In the genomic region with DNA sequence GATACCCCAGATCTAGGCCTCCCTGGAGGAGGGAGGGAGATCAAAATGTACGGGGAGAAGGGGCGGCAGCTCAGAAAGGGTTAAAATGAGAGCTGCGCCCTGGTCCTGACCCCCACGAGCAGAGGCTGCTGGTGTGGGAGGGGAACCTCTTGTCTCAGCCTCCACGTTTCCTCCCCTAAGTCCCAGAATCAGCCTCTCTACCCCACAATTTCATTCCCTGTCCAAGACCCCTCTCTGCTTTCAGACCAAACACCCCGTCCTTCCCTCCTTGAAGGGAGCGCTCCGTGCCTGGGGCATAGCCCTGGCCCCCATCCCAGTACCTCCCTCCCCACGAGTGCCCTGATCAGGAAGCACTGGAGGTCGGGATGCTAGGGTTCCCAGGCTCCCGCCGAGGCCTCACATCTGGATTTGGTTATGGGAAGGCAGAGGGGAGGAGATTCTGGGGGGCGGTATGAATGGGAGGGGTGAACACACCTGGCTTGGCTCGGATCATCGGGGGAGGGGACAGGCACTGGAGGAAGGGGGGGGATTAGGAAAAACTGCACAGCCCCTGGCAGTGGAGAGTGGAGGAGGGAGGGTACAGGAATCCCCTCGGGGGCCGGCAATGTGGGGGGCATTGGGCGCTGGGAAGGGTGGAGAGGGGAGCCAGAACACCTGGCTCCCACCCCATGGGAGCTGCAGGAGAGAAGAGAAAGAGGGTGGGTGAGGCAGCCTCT, we compare ENCODE assay signal across 14 cellular contexts. TPM values are rescaled to one million over a fixed set of nuclear protein-coding genes. Genes with fewer than 3 reads are reported as not detected.
DNase-seq lines count a peak whose midpoint lies in the region; ATAC-seq and TF ChIP-seq lines count a peak whose summit lies in the region.
"Had no signal": no experiment of that assay in that cellular context is flagged by ENCODE, and none has a peak within 500 bp of the region (broad histone marks: within the 10 kb centered on the region; RNA-seq: fewer than 3 reads in every experiment).

No MANE protein-coding gene starts in this region.

- WGBS in heart right ventricle, 2 donors: 48 to 54% methylated on average over 18 of the region's 18 CpGs
- 15 to 29% methylated on average over 9 to 10 of the region's 18 CpGs for WGBS in esophagus squamous epithelium, 2 donors

- no peaks in the 10 kb centered on the region for H3K9me3 Mint-ChIP-seq in nephron progenitor cell
- H3K9me3 Mint-ChIP-seq in activated CD4-positive, alpha-beta T cell treated with anti-CD3 and anti-CD28 coated beads, Interleukin-2, amount 10 ng/mL, durations not matched to agents 7 days and 5 days: no peaks in the 10 kb centered on the region
- H3K9me3 Mint-ChIP-seq: dendritic cell treated with granulocyte-macrophage colony-stimulating factor and Interleukin-4, amounts not matched to agents 40 ng/mL and 50 ng/mL, for 4 days had no signal

- H3K27ac ChIP-seq in heart right ventricle: peak overlapping the region; percentile 49 to 93 (median 86)
- peak overlapping the region; percentile 80 to 95 (median 90) for H3K27ac ChIP-seq in esophagus squamous epithelium
- H3K27ac ChIP-seq: KMS-11 had no signal

- H3K4me3 Mint-ChIP-seq in nephron progenitor cell: peak overlapping the region; percentile 100
- no peak overlapping the region for H3K4me3 Mint-ChIP-seq in activated CD4-positive, alpha-beta T cell treated with anti-CD3 and anti-CD28 coated beads, Interleukin-2, amount 10 ng/mL, durations not matched to agents 7 days and 5 days
- H3K4me3 Mint-ChIP-seq: B cell; dendritic cell treated with granulocyte-macrophage colony-stimulating factor and Interleukin-4, amounts not matched to agents 40 ng/mL and 50 ng/mL, for 4 days had no signal

- TF ChIP-seq POLR2A in esophagus squamous epithelium (IDR thresholded peaks at IDR 0.05): no peak

- peak overlapping the region; percentile 68 for H3K27ac Mint-ChIP-seq in nephron progenitor cell
- H3K27ac Mint-ChIP-seq in activated CD4-positive, alpha-beta T cell treated with anti-CD3 and anti-CD28 coated beads, Interleukin-2, amount 10 ng/mL, durations not matched to agents 7 days and 5 days: no peak overlapping the region
- H3K27ac Mint-ChIP-seq: B cell had no signal

- H3K27me3 ChIP-seq in heart right ventricle: peaks cover 0 to 45% (median 5%) of the 10 kb centered on the region in 7 donors
- H3K27me3 ChIP-seq in esophagus squamous epithelium: peaks cover 0 to 25% (median 0%) of the 10 kb centered on the region in 4 donors

- H3K4me1 ChIP-seq in heart right ventricle: peaks cover 2 to 50% (median 31%) of the 10 kb centered on the region in 9 donors
- H3K4me1 ChIP-seq in esophagus squamous epithelium: peaks cover 21 to 46% (median 24%) of the 10 kb centered on the region in 3 donors

- peaks cover 46% of the 10 kb centered on the region for H3K4me1 Mint-ChIP-seq in nephron progenitor cell
- H3K4me1 Mint-ChIP-seq in activated CD4-positive, alpha-beta T cell treated with anti-CD3 and anti-CD28 coated beads, Interleukin-2, amount 10 ng/mL, durations not matched to agents 7 days and 5 days: peaks cover 21% of the 10 kb centered on the region

- H3K27me3 Mint-ChIP-seq in nephron progenitor cell (ENCODE audit: low read depth, poor library complexity): peaks cover 3% of the 10 kb centered on the region
- H3K27me3 Mint-ChIP-seq in activated CD4-positive, alpha-beta T cell treated with anti-CD3 and anti-CD28 coated beads, Interleukin-2, amount 10 ng/mL, durations not matched to agents 7 days and 5 days: peaks cover 35% of the 10 kb centered on the region

- peaks cover 27% of the 10 kb centered on the region for H3K36me3 Mint-ChIP-seq in nephron progenitor cell (ENCODE audit: low read depth)
- peaks cover 2% of the 10 kb centered on the region for H3K36me3 Mint-ChIP-seq in activated CD4-positive, alpha-beta T cell treated with anti-CD3 and anti-CD28 coated beads, Interleukin-2, amount 10 ng/mL, durations not matched to agents 7 days and 5 days (ENCODE audit: low read depth)

- H3K36me3 ChIP-seq in heart right ventricle (peaks cover 0 to 48% (median 17%) of the 10 kb centered on the region in 9 donors), esophagus squamous epithelium (peaks cover 21 to 47% (median 29%) of the 10 kb centered on the region in 3 donors)

- H3K4me3 ChIP-seq in heart right ventricle (peak overlapping the region in 9 of 10 donors; percentile 65 to 89 (median 74)), esophagus squamous epithelium (peak overlapping the region; percentile 65 to 94 (median 74))

- intact Hi-C loops in heart right ventricle (cut with DNase I) (loop anchor here in 1 of 10 donors (1.0 kb wide), 1 partner anchor 28 kb away; the partner anchor contains the start of gene SLC12A9), left ventricle myocardium superior (cut with micrococcal nuclease) (no loop called here), esophagus squamous epithelium (cut with DNase I) (no loop called here)

- POLR2A ChIA-PET in activated CD4-positive, alpha-beta T cell treated with anti-CD3 and anti-CD28 coated beads, Interleukin-2, amount 10 ng/mL, durations not matched to agents 7 days and 5 days (lab: Charles Lee): no interaction called here

- DNase-seq in heart right ventricle (no peak), left ventricle myocardium superior (no peak), esophagus squamous epithelium (lab: John Stamatoyannopoulos, UW) (no peak), nephron progenitor cell (no peak), HT-29 (ENCODE audit: low spot score) (no peak), SIG-M5 treated with dmso at 0.1 percent for 504 hours (lab: John Stamatoyannopoulos, UW; ENCODE audit: unreplicated experiment) (no peak)
- no peak for DNase-seq in activated CD4-positive, alpha-beta T cell treated with anti-CD3 and anti-CD28 coated beads, Interleukin-2, amount 10 ng/mL, durations not matched to agents 7 days and 5 days
- DNase-seq: NCI-H345, substantia nigra, T-helper 1 cell had no signal

- H3K9me3 ChIP-seq in heart right ventricle (no peaks in the 10 kb centered on the region), esophagus squamous epithelium (no peaks in the 10 kb centered on the region)

- ATAC-seq in heart right ventricle: no peak
- no peak for ATAC-seq in left ventricle myocardium superior
- no peak for ATAC-seq in HG02852 (IDR thresholded peaks at IDR 0.05; ENCODE audit: unreplicated experiment)

- TF ChIP-seq CTCF in heart right ventricle (IDR thresholded peaks at IDR 0.05): no peak
- TF ChIP-seq CTCF in esophagus squamous epithelium (IDR thresholded peaks at IDR 0.05): no peak
- TF ChIP-seq CTCF in nephron progenitor cell (IDR thresholded peaks at IDR 0.05): no peak

- CTCF ChIA-PET in activated CD4-positive, alpha-beta T cell treated with anti-CD3 and anti-CD28 coated beads, Interleukin-2, amount 10 ng/mL, durations not matched to agents 7 days and 5 days (lab: Charles Lee): no interaction called here

RNA-seq across cellular contexts. Expression of gene EPHB4, which starts 2.7 kb away (rescaled TPM):
- total RNA-seq in heart right ventricle (10 to 100 TPM; 13.8 to 41.6 (median 21.0) TPM), left ventricle myocardium superior (22.7 TPM), esophagus squamous epithelium (10 to 100 TPM; 29.1 to 55.0 (median 36.5) TPM)
- 10 to 100 TPM; 14.4 to 27.6 TPM for polyA plus RNA-seq in heart right ventricle
- 230 and 236 TPM in 2 replicates for total RNA-seq in HT-29 (2014; rRNA removed; shearing (Covaris generic))
- total RNA-seq in activated CD4-positive, alpha-beta T cell treated with anti-CD3 and anti-CD28 coated beads, Interleukin-2, amount 10 ng/mL, durations not matched to agents 7 days and 5 days: 1 to 10 TPM; 1.6 to 2.1 TPM

RNA-seq across cellular contexts. Expression of gene SLC12A9, which starts 27.9 kb away (rescaled TPM):
- total RNA-seq in heart right ventricle: 10 to 100 TPM in 1 of 10 donors, 1 to 10 TPM in 9; 4.8 to 15.7 (median 6.9) TPM
- polyA plus RNA-seq in heart right ventricle: 10 to 100 TPM; 10.2 to 14.0 TPM
- total RNA-seq in left ventricle myocardium superior: 9.0 TPM
- 10 to 100 TPM in 3 of 4 donors, 1 to 10 TPM in 1; 9.9 to 19.6 (median 17.3) TPM for total RNA-seq in esophagus squamous epithelium
- total RNA-seq in HT-29 (2014; rRNA removed; shearing (Covaris generic)): 68.7 and 85.6 TPM in 2 replicates
- total RNA-seq in activated CD4-positive, alpha-beta T cell treated with anti-CD3 and anti-CD28 coated beads, Interleukin-2, amount 10 ng/mL, durations not matched to agents 7 days and 5 days: 10 to 100 TPM; 44.1 to 49.1 TPM

RNA-seq across cellular contexts. Expression of gene TRIP6, which starts 42.5 kb away (rescaled TPM):
- 10 to 100 TPM; 13.0 to 23.7 (median 17.7) TPM for total RNA-seq in heart right ventricle
- 10 to 100 TPM; 15.4 to 26.3 TPM for polyA plus RNA-seq in heart right ventricle
- total RNA-seq in left ventricle myocardium superior: 13.6 TPM
- 100 to 1,000 TPM in 2 of 4 donors, 10 to 100 TPM in 2; 81.4 to 109 (median 93.7) TPM for total RNA-seq in esophagus squamous epithelium
- total RNA-seq in HT-29 (2014; rRNA removed; shearing (Covaris generic)): 20.0 and 23.5 TPM in 2 replicates
- 10 to 100 TPM; 24.8 to 34.2 TPM for total RNA-seq in activated CD4-positive, alpha-beta T cell treated with anti-CD3 and anti-CD28 coated beads, Interleukin-2, amount 10 ng/mL, durations not matched to agents 7 days and 5 days

RNA-seq across cellular contexts. Expression of gene SRRT, which starts 50.2 kb away (rescaled TPM):
- total RNA-seq in heart right ventricle (10 to 100 TPM; 38.4 to 69.5 (median 49.6) TPM), left ventricle myocardium superior (63.2 TPM), esophagus squamous epithelium (10 to 100 TPM; 53.8 to 91.0 (median 68.4) TPM)
- polyA plus RNA-seq in heart right ventricle: 10 to 100 TPM; 47.6 to 67.6 TPM
- 211 and 222 TPM in 2 replicates for total RNA-seq in HT-29 (2014; rRNA removed; shearing (Covaris generic))
- 100 to 1,000 TPM; 262 to 280 TPM for total RNA-seq in activated CD4-positive, alpha-beta T cell treated with anti-CD3 and anti-CD28 coated beads, Interleukin-2, amount 10 ng/mL, durations not matched to agents 7 days and 5 days
